In genomic region chr19:16154557-16154956, GRCh38 we compare ENCODE assay signal across 19 cellular contexts. TPM values are rescaled to one million over a fixed set of nuclear protein-coding genes. Genes with fewer than 3 reads are reported as not detected.
DNase-seq lines count a peak whose midpoint lies in the region; ATAC-seq and TF ChIP-seq lines count a peak whose summit lies in the region.
"Had no signal": no experiment of that assay in that cellular context is flagged by ENCODE, and none has a peak within 500 bp of the region (broad histone marks: within the 10 kb centered on the region; RNA-seq: fewer than 3 reads in every experiment).

No MANE protein-coding gene starts in this region.

- peaks cover 7% of the 10 kb centered on the region; the same call in 1 of the 2 replicates for H3K79me2 ChIP-seq in OCI-LY7 (ENCODE audit: insufficient read depth, low read depth, low read length)

- no peaks in the 10 kb centered on the region for H3K9me3 ChIP-seq in OCI-LY7 (ENCODE audit: low read length)
- H3K9me3 ChIP-seq in naive thymus-derived CD4-positive, alpha-beta T cell (ENCODE audit: control insufficient read depth in 2 of 3, low read length in 3 of 3): no peaks in the 10 kb centered on the region

- no peaks in the 10 kb centered on the region for H3K9me3 Mint-ChIP-seq in stimulated activated naive CD8-positive, alpha-beta T cell treated with anti-CD3 and anti-CD28 coated beads, Interleukin-15, Interleukin-2, amounts not matched to agents 100 ng/mL and 50 ng/mL, for 24 hours
- no peaks in the 10 kb centered on the region for H3K9me3 Mint-ChIP-seq in naive thymus-derived CD4-positive, alpha-beta T cell
- H3K9me3 Mint-ChIP-seq: CD4-positive, alpha-beta T cell had no signal

- H3K9me2 ChIP-seq in OCI-LY7 (ENCODE audit: insufficient read depth, low read length): no peaks in the 10 kb centered on the region

- intact Hi-C loops in OCI-LY7 (cut with micrococcal nuclease; ENCODE audit: unreplicated experiment): no loop called here
- intact Hi-C loops in naive thymus-derived CD4-positive, alpha-beta T cell (cut with micrococcal nuclease): no loop called here

- DNase-seq in stimulated activated naive CD8-positive, alpha-beta T cell treated with anti-CD3 and anti-CD28 coated beads, Interleukin-15, Interleukin-2, amounts not matched to agents 100 U/mL and 50 U/mL, for 24 hours: no peak
- DNase-seq in OCI-LY7 (ENCODE audit: low spot score): no peak
- DNase-seq in naive thymus-derived CD4-positive, alpha-beta T cell: no peak
- no peak for DNase-seq in HT-29 (ENCODE audit: low spot score)
- DNase-seq in NOMO-1 treated with DMSO at 0.1 percent for 48 hours (lab: John Stamatoyannopoulos, UW; ENCODE audit: unreplicated experiment): no peak
- DNase-seq: AML-193; CD4-positive, alpha-beta T cell; DND-41; GF-D8; NCI-H1417 treated with DMSO at 0.1 percent for 48 hours; NCI-H2029; NCI-H2171 treated with DMSO at 0.1 percent for 48 hours; SHP77 treated with DMSO at 0.1 percent for 48 hours had no signal

- H4K20me1 ChIP-seq in OCI-LY7 (ENCODE audit: insufficient read depth, low read length): 0 out of 2 replicates have a peak, but pooled peaks cover 5% of the 10 kb centered on the region

- H3K4me1 ChIP-seq in OCI-LY7 (ENCODE audit: insufficient read depth, low read length, poor library complexity, severe bottlenecking): peaks cover 52% of the 10 kb centered on the region
- H3K4me1 ChIP-seq in naive thymus-derived CD4-positive, alpha-beta T cell (ENCODE audit: control insufficient read depth in 2 of 2, insufficient read depth in 2 of 2, low read length in 2 of 2): no peaks in the 10 kb centered on the region

- peaks cover 46% of the 10 kb centered on the region for H3K36me3 Mint-ChIP-seq in stimulated activated naive CD8-positive, alpha-beta T cell treated with anti-CD3 and anti-CD28 coated beads, Interleukin-15, Interleukin-2, amounts not matched to agents 100 ng/mL and 50 ng/mL, for 24 hours (ENCODE audit: low read depth)
- H3K36me3 Mint-ChIP-seq in naive thymus-derived CD4-positive, alpha-beta T cell: peaks cover 9 to 46% (median 20%) of the 10 kb centered on the region in 5 donors

- no peaks in the 10 kb centered on the region for H3K27me3 ChIP-seq in naive thymus-derived CD4-positive, alpha-beta T cell (ENCODE audit: control insufficient read depth in 2 of 2, insufficient read depth in 2 of 2, low read length in 2 of 2)

- no peak overlapping the region for H3K4me3 ChIP-seq in OCI-LY7 (ENCODE audit: low read depth, low read length, poor library complexity, severe bottlenecking)
- no peak overlapping the region for H3K4me3 ChIP-seq in naive thymus-derived CD4-positive, alpha-beta T cell (ENCODE audit: low read length)
- H3K4me3 ChIP-seq: GM23338 had no signal

- peak overlapping the region; percentile 64 for H3K27ac ChIP-seq in OCI-LY7 (ENCODE audit: low read depth, low read length, poor library complexity, severe bottlenecking)
- no peak overlapping the region for H3K27ac ChIP-seq in naive thymus-derived CD4-positive, alpha-beta T cell (ENCODE audit: low read depth, low read length)

- peak overlapping the region; percentile 47 for H3K4me2 ChIP-seq in OCI-LY7 (ENCODE audit: low read length)
- H3K4me2 ChIP-seq: GM23338 had no signal

- peaks cover 84% of the 10 kb centered on the region for H3K36me3 ChIP-seq in OCI-LY7 (ENCODE audit: insufficient read depth, low read length)
- peaks cover 8 to 78% (median 15%) of the 10 kb centered on the region in 3 experiments for H3K36me3 ChIP-seq in naive thymus-derived CD4-positive, alpha-beta T cell (ENCODE audit: control insufficient read depth in 2 of 3, insufficient read depth in 3 of 3, low read length in 3 of 3)

- no TSS peak for BruUV-seq in OCI-LY7 (replicated peaks; lab: Mats Ljungman, UMichigan)

- CTCF ChIA-PET in OCI-LY7 (lab: Charles Lee; ENCODE audit: unreplicated experiment): no interaction called here
- CTCF ChIA-PET in naive thymus-derived CD4-positive, alpha-beta T cell (lab: Charles Lee): interaction anchor here (1.2 kb wide), 1 partner anchor 10 kb away, joined by 3 read pairs; no protein-coding TSS in a partner anchor

- no peak for TF ChIP-seq CTCF in OCI-LY7 (conservative IDR thresholded peaks at IDR 0.05; ENCODE audit: low read length)

- POLR2A ChIA-PET in OCI-LY7 (lab: Charles Lee): interaction anchor here (0.7 to 1.2 kb wide), 3 partner anchors 9 to 11 kb away, joined by 3 to 6 read pairs (median 4); partner anchors contain the start of gene HSH2D
- POLR2A ChIA-PET in naive thymus-derived CD4-positive, alpha-beta T cell (lab: Charles Lee): no interaction called here

- no peak overlapping the region for H3K4me3 Mint-ChIP-seq in stimulated activated naive CD8-positive, alpha-beta T cell treated with anti-CD3 and anti-CD28 coated beads, Interleukin-15, Interleukin-2, amounts not matched to agents 100 ng/mL and 50 ng/mL, for 24 hours
- no peak overlapping the region for H3K4me3 Mint-ChIP-seq in naive thymus-derived CD4-positive, alpha-beta T cell
- H3K4me3 Mint-ChIP-seq: CD4-positive, alpha-beta T cell; GM23338 had no signal

- H3K4me1 Mint-ChIP-seq in stimulated activated naive CD8-positive, alpha-beta T cell treated with anti-CD3 and anti-CD28 coated beads, Interleukin-15, Interleukin-2, amounts not matched to agents 100 ng/mL and 50 ng/mL, for 24 hours (ENCODE audit: low read depth): peaks cover 5% of the 10 kb centered on the region
- peaks cover 0 to 16% (median 7%) of the 10 kb centered on the region in 7 donors for H3K4me1 Mint-ChIP-seq in naive thymus-derived CD4-positive, alpha-beta T cell
- H3K4me1 Mint-ChIP-seq: GM23338 had no signal

- no peak overlapping the region for H2AFZ ChIP-seq in OCI-LY7 (ENCODE audit: low read length)
- H2AFZ ChIP-seq: GM23338 had no signal

- H3K27ac Mint-ChIP-seq in stimulated activated naive CD8-positive, alpha-beta T cell treated with anti-CD3 and anti-CD28 coated beads, Interleukin-15, Interleukin-2, amounts not matched to agents 100 ng/mL and 50 ng/mL, for 24 hours: peak overlapping the region; percentile 1
- peak overlapping the region in 6 of 9 donors; percentile 2 to 74 (median 48) for H3K27ac Mint-ChIP-seq in naive thymus-derived CD4-positive, alpha-beta T cell
- H3K27ac Mint-ChIP-seq: CD4-positive, alpha-beta T cell; GM23338 had no signal

- no peak for ATAC-seq in stimulated activated naive CD8-positive, alpha-beta T cell treated with anti-CD3 and anti-CD28 coated beads, Interleukin-15, Interleukin-2, amounts not matched to agents 100 U/mL and 50 U/mL, for 24 hours
- no peak for ATAC-seq in naive thymus-derived CD4-positive, alpha-beta T cell
- no peak for ATAC-seq in HG03378 (IDR thresholded peaks at IDR 0.05; ENCODE audit: unreplicated experiment)
- ATAC-seq: GM23338 had no signal

- H3K27me3 Mint-ChIP-seq in stimulated activated naive CD8-positive, alpha-beta T cell treated with anti-CD3 and anti-CD28 coated beads, Interleukin-15, Interleukin-2, amounts not matched to agents 100 ng/mL and 50 ng/mL, for 24 hours: no peaks in the 10 kb centered on the region
- no peaks in the 10 kb centered on the region for H3K27me3 Mint-ChIP-seq in naive thymus-derived CD4-positive, alpha-beta T cell
- H3K27me3 Mint-ChIP-seq: CD4-positive, alpha-beta T cell had no signal

RNA-seq across cellular contexts. Expression of gene HSH2D, which starts 11.1 kb away (rescaled TPM):
- 52.4 and 57.6 TPM in 2 replicates for total RNA-seq in OCI-LY7 (2014; rRNA removed; shearing (Covaris generic))
- total RNA-seq in OCI-LY7 (2022): 70.4 and 79.0 TPM in 2 replicates
- total RNA-seq in naive thymus-derived CD4-positive, alpha-beta T cell: 10 to 100 TPM; 20.0 to 60.0 (median 46.4) TPM
- polyA plus RNA-seq in naive thymus-derived CD4-positive, alpha-beta T cell: 10 to 100 TPM in 1 of 2 donors, 1 to 10 TPM in 1; 7.2 to 17.8 TPM
- total RNA-seq in HT-29 (2014; rRNA removed; shearing (Covaris generic)): 5.8 and 9.2 TPM in 2 replicates
- total RNA-seq: A673, LHCN-M2, NCI-H460 had no signal

RNA-seq across cellular contexts. Expression of gene CIB3, which starts 18.8 kb away (rescaled TPM):
- total RNA-seq in OCI-LY7 (2014; rRNA removed; shearing (Covaris generic)): 5.4 TPM in 1 of 2 replicates, not detected in the other
- total RNA-seq in OCI-LY7 (2022): not detected in 2 replicates
- total RNA-seq in naive thymus-derived CD4-positive, alpha-beta T cell: not detected
- not detected for polyA plus RNA-seq in naive thymus-derived CD4-positive, alpha-beta T cell
- total RNA-seq in HT-29 (2014; rRNA removed; shearing (Covaris generic)): not detected in 2 replicates
- total RNA-seq: A673; CD4-positive, alpha-beta T cell; GM23338; LHCN-M2; NCI-H460 had no signal
- polyA plus RNA-seq: GM23338 had no signal

RNA-seq across cellular contexts. Expression of gene FAM32A, which starts 30.7 kb away (rescaled TPM):
- 71.0 and 104 TPM in 2 replicates for total RNA-seq in OCI-LY7 (2014; rRNA removed; shearing (Covaris generic))
- total RNA-seq in OCI-LY7 (2022): 64.5 and 65.7 TPM in 2 replicates
- total RNA-seq in naive thymus-derived CD4-positive, alpha-beta T cell: 10 to 100 TPM; 45.9 to 69.4 (median 65.9) TPM
- polyA plus RNA-seq in naive thymus-derived CD4-positive, alpha-beta T cell: 100 to 1,000 TPM; 139 to 177 TPM
- total RNA-seq in HT-29 (2014; rRNA removed; shearing (Covaris generic)): 56.2 and 59.9 TPM in 2 replicates

RNA-seq across cellular contexts. Expression of gene RAB8A, which starts 42.9 kb away (rescaled TPM):
- total RNA-seq in OCI-LY7 (2014; rRNA removed; shearing (Covaris generic)): 64.9 and 69.1 TPM in 2 replicates
- total RNA-seq in OCI-LY7 (2022): 124 and 138 TPM in 2 replicates
- total RNA-seq in naive thymus-derived CD4-positive, alpha-beta T cell: 100 to 1,000 TPM in 2 of 5 experiments, 10 to 100 TPM in 3; 64.4 to 154 (median 74.5) TPM
- 10 to 100 TPM; 61.8 to 82.2 TPM for polyA plus RNA-seq in naive thymus-derived CD4-positive, alpha-beta T cell
- 37.4 and 45.9 TPM in 2 replicates for total RNA-seq in HT-29 (2014; rRNA removed; shearing (Covaris generic))

RNA-seq across cellular contexts. Expression of gene AP1M1, which starts 43.2 kb away (rescaled TPM):
- 68.4 and 92.9 TPM in 2 replicates for total RNA-seq in OCI-LY7 (2014; rRNA removed; shearing (Covaris generic))
- total RNA-seq in OCI-LY7 (2022): 94.6 and 104 TPM in 2 replicates
- 100 to 1,000 TPM in 4 of 5 experiments, 10 to 100 TPM in 1; 94.9 to 149 (median 125) TPM for total RNA-seq in naive thymus-derived CD4-positive, alpha-beta T cell
- 100 to 1,000 TPM; 134 to 169 TPM for polyA plus RNA-seq in naive thymus-derived CD4-positive, alpha-beta T cell
- total RNA-seq in HT-29 (2014; rRNA removed; shearing (Covaris generic)): 49.4 and 65.8 TPM in 2 replicates
